In genomic region chrX:135520022-135520552, GRCh38 we compare ENCODE assay signal across 8 cellular contexts. TPM values are rescaled to one million over a fixed set of nuclear protein-coding genes. Genes with fewer than 3 reads are reported as not detected.
A peak's percentile ranks its signal among the peaks of the same experiment; 100 is the strongest.
DNase-seq lines count a peak whose midpoint lies in the region; ATAC-seq and TF ChIP-seq lines count a peak whose summit lies in the region.

No MANE protein-coding gene starts in this region.

- peak overlapping the region; percentile 90 for H3K4me3 Mint-ChIP-seq in osteocyte (ENCODE audit: unreplicated experiment)

- H3K27me3 ChIP-seq in NT2/D1 (ENCODE audit: insufficient read depth, insufficient read length) = no peaks in the 10 kb centered on the region

- H3K4me1 ChIP-seq in NT2/D1 (ENCODE audit: insufficient read depth, insufficient read length) = no peaks in the 10 kb centered on the region

- no peak for TF ChIP-seq CTCF in osteocyte (IDR thresholded peaks at IDR 0.05)

- H3K4me3 ChIP-seq in NT2/D1 (ENCODE audit: insufficient read length, low read depth) = peak overlapping the region; percentile 22

- ATAC-seq in GM19035 (IDR thresholded peaks at IDR 0.05; ENCODE audit: unreplicated experiment) = peak; percentile 4
- no peak for ATAC-seq in GM21529 (IDR thresholded peaks at IDR 0.05; ENCODE audit: unreplicated experiment)

- H3K9ac ChIP-seq in NT2/D1 (ENCODE audit: insufficient read length, low read depth) = peak overlapping the region; percentile 8

- no peaks in the 10 kb centered on the region for H3K36me3 ChIP-seq in NT2/D1 (ENCODE audit: insufficient read depth, insufficient read length, low read length)

- H3K9me3 ChIP-seq in NT2/D1 (ENCODE audit: insufficient read depth, low read length) = no peaks in the 10 kb centered on the region

- H3K36me3 Mint-ChIP-seq in osteocyte (ENCODE audit: unreplicated experiment) = no peaks in the 10 kb centered on the region

- H3K9me3 Mint-ChIP-seq in osteocyte (ENCODE audit: unreplicated experiment) = peaks cover 3% of the 10 kb centered on the region

- H3K27me3 Mint-ChIP-seq in osteocyte (ENCODE audit: unreplicated experiment) = no peaks in the 10 kb centered on the region

- H3K4me1 Mint-ChIP-seq in osteocyte (ENCODE audit: unreplicated experiment) = peaks cover 25% of the 10 kb centered on the region

- no peak for DNase-seq in NT2/D1 (ENCODE audit: low read depth, low spot score)
- peak; percentile 52 for DNase-seq in epidermal melanocyte (ENCODE audit: insufficient read length, low spot score)
- DNase-seq in osteocyte (ENCODE audit: extremely low spot score, unreplicated experiment) = no peak
- DNase-seq in occipital lobe (lab: John Stamatoyannopoulos, UW) = no peak
- no peak for DNase-seq in SW480 (ENCODE audit: low spot score)
- no peak for DNase-seq in GM19240 (ENCODE audit: insufficient read length, low spot score)

- peak overlapping the region; percentile 97 for H3K27ac Mint-ChIP-seq in osteocyte (ENCODE audit: unreplicated experiment)

RNA-seq across cellular contexts. Expression of gene INTS6L, which starts 0.4 kb away (rescaled TPM):
- total RNA-seq in osteocyte (5.3 and 6.4 TPM in 2 replicates), occipital lobe (33.1 TPM)
